In the genomic region with DNA sequence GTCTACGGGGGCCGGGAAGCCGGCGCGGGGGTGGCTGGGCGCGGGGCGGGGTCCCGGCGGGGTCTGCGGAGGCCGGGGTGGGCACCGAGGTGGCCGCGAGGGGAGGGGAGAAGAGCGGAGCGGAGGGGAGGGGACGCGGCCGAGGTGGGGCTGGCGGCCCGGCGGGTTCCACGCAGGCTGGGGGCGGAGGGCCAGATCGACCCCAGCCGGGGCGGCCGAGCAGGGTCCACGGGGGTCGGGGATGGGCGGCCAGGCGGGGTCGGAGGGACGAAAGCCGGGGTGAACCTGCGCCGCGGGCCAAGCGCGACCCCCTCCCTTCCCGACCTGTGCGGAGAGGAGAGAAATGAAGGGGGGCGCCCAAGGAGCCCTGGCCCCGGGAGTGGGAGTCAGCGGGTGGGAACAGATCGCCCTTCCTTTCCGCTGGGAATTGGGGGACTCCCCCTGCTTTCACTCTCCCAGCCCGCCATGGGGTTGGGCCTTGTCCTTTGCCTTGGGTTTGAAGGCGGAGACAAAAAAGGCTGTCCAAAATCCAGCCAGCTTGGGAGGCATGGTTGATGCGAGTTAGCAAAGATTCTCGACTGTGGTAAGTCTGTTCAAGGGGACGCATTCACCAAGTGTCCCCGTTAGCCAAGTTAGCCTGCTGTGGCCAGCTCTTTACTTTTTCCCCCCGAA, we compare ENCODE assay signal across 8 cellular contexts. TPM values are rescaled to one million over a fixed set of nuclear protein-coding genes. Genes with fewer than 3 reads are reported as not detected.
A peak's percentile ranks its signal among the peaks of the same experiment; 100 is the strongest.
DNase-seq lines count a peak whose midpoint lies in the region; ATAC-seq and TF ChIP-seq lines count a peak whose summit lies in the region.

No MANE protein-coding gene starts in this region.

- H2BK15ac ChIP-seq in neuronal stem cell (ENCODE audit: low read length): peak overlapping the region; percentile 1

- H3K9me3 ChIP-seq in neuronal stem cell (replicated peaks in 1 of 2; ENCODE audit: control insufficient read depth in 2 of 2, insufficient read depth in 1 of 2, low read depth in 1 of 2, low read length in 2 of 2): no peaks in the 10 kb centered on the region

- peak overlapping the region; percentile 85 to 88 for H3K4me3 ChIP-seq in neuronal stem cell (ENCODE audit: low read length in 2 of 2)

- peak overlapping the region; percentile 80 for H3K4me2 ChIP-seq in neuronal stem cell (ENCODE audit: insufficient read depth, low read length, poor library complexity, severe bottlenecking)

- no peak overlapping the region for H3K14ac ChIP-seq in neuronal stem cell (ENCODE audit: low read length)

- H3K9ac ChIP-seq in neuronal stem cell (ENCODE audit: low read depth, low read length, poor library complexity): peak overlapping the region; percentile 87

- H3K9me3 Mint-ChIP-seq in activated naive CD8-positive, alpha-beta T cell treated with anti-CD3 and anti-CD28 coated beads for 36 hours: no peaks in the 10 kb centered on the region
- H3K9me3 Mint-ChIP-seq in glutamatergic neuron (ENCODE audit: unreplicated experiment): peaks cover 17% of the 10 kb centered on the region

- H3K4me3 Mint-ChIP-seq in activated naive CD8-positive, alpha-beta T cell treated with anti-CD3 and anti-CD28 coated beads for 36 hours: peak overlapping the region; percentile 71
- peak overlapping the region; percentile 87 for H3K4me3 Mint-ChIP-seq in glutamatergic neuron (ENCODE audit: unreplicated experiment)

- peaks cover 7% of the 10 kb centered on the region for H3K36me3 Mint-ChIP-seq in activated naive CD8-positive, alpha-beta T cell treated with anti-CD3 and anti-CD28 coated beads for 36 hours
- H3K36me3 Mint-ChIP-seq in glutamatergic neuron (ENCODE audit: unreplicated experiment): no peaks in the 10 kb centered on the region

- H2BK12ac ChIP-seq in neuronal stem cell (ENCODE audit: low read length): no peak overlapping the region

- no peak overlapping the region for H2BK120ac ChIP-seq in neuronal stem cell (ENCODE audit: low read depth, low read length)

- H3K23ac ChIP-seq in neuronal stem cell (ENCODE audit: low read depth, low read length, poor library complexity): peak overlapping the region; percentile 33

- peaks cover 8 to 27% of the 10 kb centered on the region in 2 donors for H3K36me3 ChIP-seq in neuronal stem cell (replicated peaks in 1 of 2; ENCODE audit: control insufficient read depth in 2 of 2, insufficient read depth in 2 of 2, low read length in 2 of 2)

- peak overlapping the region; percentile 96 for H3K18ac ChIP-seq in neuronal stem cell (ENCODE audit: low read length)

- CTCF ChIA-PET in GM10248 (lab: Yijun Ruan, JAX): no interaction called here

- peak overlapping the region; percentile 67 for H3K27ac ChIP-seq in neuronal stem cell (replicated peaks; ENCODE audit: low read length)

- peak overlapping the region; percentile 96 for H2AFZ ChIP-seq in neuronal stem cell (ENCODE audit: low read length)

- DNase-seq in GM10248 (ENCODE audit: extremely low spot score) (peak; percentile 48), NAMALWA (ENCODE audit: low spot score) (peak; percentile 63), glutamatergic neuron (peak; percentile 64), neuronal stem cell (ENCODE audit: low spot score) (peak; percentile 47), foreskin melanocyte (no peak), Ammon's horn (ENCODE audit: low spot score) (no peak)
- peak; percentile 28 for DNase-seq in activated naive CD8-positive, alpha-beta T cell treated with anti-CD3 and anti-CD28 coated beads for 36 hours

- peaks cover 8% of the 10 kb centered on the region for H3K79me1 ChIP-seq in neuronal stem cell (ENCODE audit: low read depth, low read length)

- peak overlapping the region; percentile 83 for H3K27ac Mint-ChIP-seq in activated naive CD8-positive, alpha-beta T cell treated with anti-CD3 and anti-CD28 coated beads for 36 hours
- peak overlapping the region; percentile 82 for H3K27ac Mint-ChIP-seq in glutamatergic neuron (ENCODE audit: unreplicated experiment)

- H4K8ac ChIP-seq in neuronal stem cell (ENCODE audit: low read depth, low read length): no peak overlapping the region

- H3K4ac ChIP-seq in neuronal stem cell (ENCODE audit: low read length): no peak overlapping the region

- H3K27me3 ChIP-seq in neuronal stem cell (ENCODE audit: control insufficient read depth in 3 of 3, insufficient read depth in 3 of 3, low read depth in 1 of 3, low read length in 3 of 3): no peaks in the 10 kb centered on the region

- peaks cover 29% of the 10 kb centered on the region for H3K4me1 Mint-ChIP-seq in activated naive CD8-positive, alpha-beta T cell treated with anti-CD3 and anti-CD28 coated beads for 36 hours
- H3K4me1 Mint-ChIP-seq in glutamatergic neuron (ENCODE audit: low read depth, unreplicated experiment): peaks cover 29% of the 10 kb centered on the region

- no peak overlapping the region for H2AK5ac ChIP-seq in neuronal stem cell (ENCODE audit: low read depth, low read length)

- WGBS in neuronal stem cell (ENCODE audit: extremely low coverage in 2 of 2, insufficient read length in 2 of 2, insufficient replicate concordance in 1 of 2), 2 donors: no CpG with 5 or more reads among the region's 55 CpGs

- H3K4me1 ChIP-seq in neuronal stem cell (ENCODE audit: control insufficient read depth in 2 of 2, insufficient read depth in 1 of 2, low read depth in 1 of 2, low read length in 2 of 2): peaks cover 7 to 15% of the 10 kb centered on the region in 2 donors

- POLR2A ChIA-PET in GM10248 (lab: Yijun Ruan, JAX): no interaction called here

- TF ChIP-seq CTCF in GM10248 (IDR thresholded peaks at IDR 0.05; ENCODE audit: control extremely low read depth, extremely low read depth, low read depth, missing control alignments) (no peak), glutamatergic neuron (IDR thresholded peaks at IDR 0.05; ENCODE audit: partially characterized antibody, unreplicated experiment) (no peak)

- H4K91ac ChIP-seq in neuronal stem cell (ENCODE audit: low read depth, low read length, poor library complexity): no peak overlapping the region

- ATAC-seq in GM21825 (IDR thresholded peaks at IDR 0.05; ENCODE audit: unreplicated experiment): peak; percentile 10

- no peaks in the 10 kb centered on the region for H3K27me3 Mint-ChIP-seq in activated naive CD8-positive, alpha-beta T cell treated with anti-CD3 and anti-CD28 coated beads for 36 hours
- H3K27me3 Mint-ChIP-seq in glutamatergic neuron (ENCODE audit: unreplicated experiment): peaks cover 6% of the 10 kb centered on the region

- H2BK5ac ChIP-seq in neuronal stem cell (ENCODE audit: low read length): no peak overlapping the region

RNA-seq across cellular contexts. Expression of gene CKAP4, which starts 0.5 kb away (rescaled TPM):
- total RNA-seq in activated naive CD8-positive, alpha-beta T cell treated with anti-CD3 and anti-CD28 coated beads for 36 hours: 10 to 100 TPM; 23.4 to 23.7 TPM
- total RNA-seq in glutamatergic neuron (ENCODE audit: unreplicated experiment): 87.0 TPM
- 122 TPM for polyA plus RNA-seq in neuronal stem cell (2013, experiment 1 of 2)
- 125 TPM for polyA plus RNA-seq in neuronal stem cell (2013, experiment 2 of 2)

RNA-seq across cellular contexts. Expression of gene TCP11L2, which starts 54.2 kb away (rescaled TPM):
- 1 to 10 TPM; 7.3 to 7.7 TPM for total RNA-seq in activated naive CD8-positive, alpha-beta T cell treated with anti-CD3 and anti-CD28 coated beads for 36 hours
- 17.1 TPM for total RNA-seq in glutamatergic neuron (ENCODE audit: unreplicated experiment)
- polyA plus RNA-seq in neuronal stem cell (2013, experiment 1 of 2): 5.3 TPM
- polyA plus RNA-seq in neuronal stem cell (2013, experiment 2 of 2): 5.4 TPM

Comparison
In these comparisons a context has a peak if more than half of its experiments do, and no peak if none do; other contexts are left out.
1. DNase-seq: peak in GM10248 (single experiment), NAMALWA (single experiment), activated naive CD8-positive, alpha-beta T cell treated with anti-CD3 and anti-CD28 coated beads for 36 hours (single experiment), glutamatergic neuron (single experiment) and neuronal stem cell (single experiment); none in foreskin melanocyte (single experiment) and Ammon's horn (single experiment).